Comparison of ENCODE assay signal across 22 cellular contexts in genomic region chr11:96500440-96500839, GRCh38.
"Had no signal": no experiment of that assay in that cellular context is flagged by ENCODE, and none has a peak within 500 bp of the region (broad histone marks: within the 10 kb centered on the region; RNA-seq: fewer than 3 reads in every experiment).

No MANE protein-coding gene starts in this region.

- H3K4me3 ChIP-seq: coronary artery, dorsolateral prefrontal cortex, esophagus muscularis mucosa, gastroesophageal sphincter, heart left ventricle, hepatocyte, left lung, lower lobe of right lung, mucosa of descending colon had no signal

- H3K9me3 ChIP-seq: esophagus muscularis mucosa, gastroesophageal sphincter, left lung, lower lobe of right lung, mucosa of descending colon had no signal

- H3K36me3 ChIP-seq: esophagus muscularis mucosa, gastroesophageal sphincter, heart left ventricle, left lung, lower lobe of right lung had no signal

- H3K4me1 Mint-ChIP-seq: immature natural killer cell had no signal

- H3K4me3 Mint-ChIP-seq: immature natural killer cell, mesothelial cell of epicardium had no signal

- H3K27ac Mint-ChIP-seq: immature natural killer cell, mesothelial cell of epicardium had no signal

- DNase-seq: dermis blood vessel endothelial cell; dorsolateral prefrontal cortex; effector CD4-positive, alpha-beta T cell; effector memory CD4-positive, alpha-beta T cell; foreskin keratinocyte; heart left ventricle; hypothalamus; immature natural killer cell; islet precursor cell; kidney; kidney glomerular epithelial cell; left colon; left lung; left ventricle myocardium superior; lower lobe of right lung; mesenchymal stem cell; mucosa of descending colon had no signal

- H3K36me3 Mint-ChIP-seq: immature natural killer cell had no signal

- H3K4me1 ChIP-seq: esophagus muscularis mucosa, foreskin keratinocyte, gastroesophageal sphincter, heart left ventricle, left lung, lower lobe of right lung had no signal

- H3K27ac ChIP-seq: coronary artery, dorsolateral prefrontal cortex, esophagus muscularis mucosa, foreskin keratinocyte, gastroesophageal sphincter, heart left ventricle, hepatocyte, left lung, lower lobe of right lung had no signal

- H3K27me3 ChIP-seq: dorsolateral prefrontal cortex, esophagus muscularis mucosa, foreskin keratinocyte, gastroesophageal sphincter, heart left ventricle, hepatocyte, left lung had no signal
